1 cellular context compared by ENCODE assay signal in genomic region chr17:73231841-73232586, GRCh38.
A peak's percentile ranks its signal among the peaks of the same experiment; 100 is the strongest.
TF ChIP-seq lines count a peak whose summit lies in the region.

No MANE protein-coding gene starts in this region.

TF ChIP-seq in WTC11, 78 proteins besides CTCF, POLR2A, EP300 and RAD21 (continued from another document):
- TF ChIP-seq, protein P1, sequence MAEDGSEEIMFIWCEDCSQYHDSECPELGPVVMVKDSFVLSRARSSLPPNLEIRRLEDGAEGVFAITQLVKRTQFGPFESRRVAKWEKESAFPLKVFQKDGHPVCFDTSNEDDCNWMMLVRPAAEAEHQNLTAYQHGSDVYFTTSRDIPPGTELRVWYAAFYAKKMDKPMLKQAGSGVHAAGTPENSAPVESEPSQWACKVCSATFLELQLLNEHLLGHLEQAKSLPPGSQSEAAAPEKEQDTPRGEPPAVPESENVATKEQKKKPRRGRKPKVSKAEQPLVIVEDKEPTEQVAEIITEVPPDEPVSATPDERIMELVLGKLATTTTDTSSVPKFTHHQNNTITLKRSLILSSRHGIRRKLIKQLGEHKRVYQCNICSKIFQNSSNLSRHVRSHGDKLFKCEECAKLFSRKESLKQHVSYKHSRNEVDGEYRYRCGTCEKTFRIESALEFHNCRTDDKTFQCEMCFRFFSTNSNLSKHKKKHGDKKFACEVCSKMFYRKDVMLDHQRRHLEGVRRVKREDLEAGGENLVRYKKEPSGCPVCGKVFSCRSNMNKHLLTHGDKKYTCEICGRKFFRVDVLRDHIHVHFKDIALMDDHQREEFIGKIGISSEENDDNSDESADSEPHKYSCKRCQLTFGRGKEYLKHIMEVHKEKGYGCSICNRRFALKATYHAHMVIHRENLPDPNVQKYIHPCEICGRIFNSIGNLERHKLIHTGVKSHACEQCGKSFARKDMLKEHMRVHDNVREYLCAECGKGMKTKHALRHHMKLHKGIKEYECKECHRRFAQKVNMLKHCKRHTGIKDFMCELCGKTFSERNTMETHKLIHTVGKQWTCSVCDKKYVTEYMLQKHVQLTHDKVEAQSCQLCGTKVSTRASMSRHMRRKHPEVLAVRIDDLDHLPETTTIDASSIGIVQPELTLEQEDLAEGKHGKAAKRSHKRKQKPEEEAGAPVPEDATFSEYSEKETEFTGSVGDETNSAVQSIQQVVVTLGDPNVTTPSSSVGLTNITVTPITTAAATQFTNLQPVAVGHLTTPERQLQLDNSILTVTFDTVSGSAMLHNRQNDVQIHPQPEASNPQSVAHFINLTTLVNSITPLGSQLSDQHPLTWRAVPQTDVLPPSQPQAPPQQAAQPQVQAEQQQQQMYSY (CRISPR knock-in tag; IDR thresholded peaks at IDR 0.05), result peak; percentile 42; the same call in 1 of the 2 replicates
- TF ChIP-seq, protein P2, sequence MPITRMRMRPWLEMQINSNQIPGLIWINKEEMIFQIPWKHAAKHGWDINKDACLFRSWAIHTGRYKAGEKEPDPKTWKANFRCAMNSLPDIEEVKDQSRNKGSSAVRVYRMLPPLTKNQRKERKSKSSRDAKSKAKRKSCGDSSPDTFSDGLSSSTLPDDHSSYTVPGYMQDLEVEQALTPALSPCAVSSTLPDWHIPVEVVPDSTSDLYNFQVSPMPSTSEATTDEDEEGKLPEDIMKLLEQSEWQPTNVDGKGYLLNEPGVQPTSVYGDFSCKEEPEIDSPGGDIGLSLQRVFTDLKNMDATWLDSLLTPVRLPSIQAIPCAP (CRISPR knock-in tag; IDR thresholded peaks at IDR 0.05), result peak; percentile 58; the same call in 1 of the 2 replicates
- TF ChIP-seq, protein P3, sequence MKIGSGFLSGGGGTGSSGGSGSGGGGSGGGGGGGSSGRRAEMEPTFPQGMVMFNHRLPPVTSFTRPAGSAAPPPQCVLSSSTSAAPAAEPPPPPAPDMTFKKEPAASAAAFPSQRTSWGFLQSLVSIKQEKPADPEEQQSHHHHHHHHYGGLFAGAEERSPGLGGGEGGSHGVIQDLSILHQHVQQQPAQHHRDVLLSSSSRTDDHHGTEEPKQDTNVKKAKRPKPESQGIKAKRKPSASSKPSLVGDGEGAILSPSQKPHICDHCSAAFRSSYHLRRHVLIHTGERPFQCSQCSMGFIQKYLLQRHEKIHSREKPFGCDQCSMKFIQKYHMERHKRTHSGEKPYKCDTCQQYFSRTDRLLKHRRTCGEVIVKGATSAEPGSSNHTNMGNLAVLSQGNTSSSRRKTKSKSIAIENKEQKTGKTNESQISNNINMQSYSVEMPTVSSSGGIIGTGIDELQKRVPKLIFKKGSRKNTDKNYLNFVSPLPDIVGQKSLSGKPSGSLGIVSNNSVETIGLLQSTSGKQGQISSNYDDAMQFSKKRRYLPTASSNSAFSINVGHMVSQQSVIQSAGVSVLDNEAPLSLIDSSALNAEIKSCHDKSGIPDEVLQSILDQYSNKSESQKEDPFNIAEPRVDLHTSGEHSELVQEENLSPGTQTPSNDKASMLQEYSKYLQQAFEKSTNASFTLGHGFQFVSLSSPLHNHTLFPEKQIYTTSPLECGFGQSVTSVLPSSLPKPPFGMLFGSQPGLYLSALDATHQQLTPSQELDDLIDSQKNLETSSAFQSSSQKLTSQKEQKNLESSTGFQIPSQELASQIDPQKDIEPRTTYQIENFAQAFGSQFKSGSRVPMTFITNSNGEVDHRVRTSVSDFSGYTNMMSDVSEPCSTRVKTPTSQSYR (CRISPR knock-in tag; IDR thresholded peaks at IDR 0.05), result no peak
- TF ChIP-seq MYBL2 (CRISPR knock-in tag; IDR thresholded peaks at IDR 0.05) (peak; percentile 32; the same call in 1 of the 2 replicates), FOXJ3 (CRISPR knock-in tag; IDR thresholded peaks at IDR 0.05; ENCODE audit: borderline replicate concordance) (no peak), EMX1 (CRISPR knock-in tag; IDR thresholded peaks at IDR 0.05) (no peak), FOXK1 (CRISPR knock-in tag; IDR thresholded peaks at IDR 0.05) (peak; percentile 82)
- TF ChIP-seq, protein P4, sequence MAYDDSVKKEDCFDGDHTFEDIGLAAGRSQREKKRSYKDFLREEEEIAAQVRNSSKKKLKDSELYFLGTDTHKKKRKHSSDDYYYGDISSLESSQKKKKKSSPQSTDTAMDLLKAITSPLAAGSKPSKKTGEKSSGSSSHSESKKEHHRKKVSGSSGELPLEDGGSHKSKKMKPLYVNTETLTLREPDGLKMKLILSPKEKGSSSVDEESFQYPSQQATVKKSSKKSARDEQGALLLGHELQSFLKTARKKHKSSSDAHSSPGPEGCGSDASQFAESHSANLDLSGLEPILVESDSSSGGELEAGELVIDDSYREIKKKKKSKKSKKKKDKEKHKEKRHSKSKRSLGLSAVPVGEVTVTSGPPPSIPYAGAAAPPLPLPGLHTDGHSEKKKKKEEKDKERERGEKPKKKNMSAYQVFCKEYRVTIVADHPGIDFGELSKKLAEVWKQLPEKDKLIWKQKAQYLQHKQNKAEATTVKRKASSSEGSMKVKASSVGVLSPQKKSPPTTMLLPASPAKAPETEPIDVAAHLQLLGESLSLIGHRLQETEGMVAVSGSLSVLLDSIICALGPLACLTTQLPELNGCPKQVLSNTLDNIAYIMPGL (CRISPR knock-in tag; IDR thresholded peaks at IDR 0.05), result peak; percentile 86
